Comparison of ENCODE assay signal across 8 cellular contexts in genomic region chrX:24465524-24465850, GRCh38. TPM values are rescaled to one million over a fixed set of nuclear protein-coding genes. Genes with fewer than 3 reads are reported as not detected.
DNase-seq lines count a peak whose midpoint lies in the region; ATAC-seq and TF ChIP-seq lines count a peak whose summit lies in the region.

No MANE protein-coding gene starts in this region.

- peak; percentile 4 for ATAC-seq in memory B cell (ENCODE audit: low read depth)
- ATAC-seq in GM21367 (IDR thresholded peaks at IDR 0.05; ENCODE audit: unreplicated experiment), result no peak

- H3K4me3 ChIP-seq in HUES48 (ENCODE audit: low read depth, low read length) (peak overlapping the region; percentile 96), astrocyte of the cerebellum (ENCODE audit: low read depth, low read length) (peak overlapping the region; percentile 52), vagina (peak overlapping the region; percentile 60 to 71)

- H3K27me3 ChIP-seq in HUES48 (ENCODE audit: control insufficient read depth, insufficient read depth, low read length) (no peaks in the 10 kb centered on the region; the same call in 1 of the 2 replicates), vagina (no peaks in the 10 kb centered on the region)

- H3K27ac Mint-ChIP-seq in memory B cell, result peak overlapping the region; percentile 85

- H3K36me3 ChIP-seq in HUES48 (ENCODE audit: control insufficient read depth, insufficient read depth, low read length), result 0 out of 2 replicates have a peak, but pooled peaks cover 4% of the 10 kb centered on the region
- H3K36me3 ChIP-seq in vagina, result no peaks in the 10 kb centered on the region

- peaks cover 19% of the 10 kb centered on the region for H3K4me1 ChIP-seq in HUES48 (ENCODE audit: control insufficient read depth, insufficient read depth, low read length)
- no peaks in the 10 kb centered on the region for H3K4me1 ChIP-seq in vagina

- H3K36me3 Mint-ChIP-seq in memory B cell, result peaks cover 1% of the 10 kb centered on the region

- in situ Hi-C loops in astrocyte of the cerebellum (cut with HindIII; ENCODE audit: low sequenced_read_pairs) (no loop called here), KBM-7 (cut with MboI; ENCODE audit: low pct_unique_long_range_greater_than_20kb, low sequenced_read_pairs) (no loop called here)

- H3K9me3 ChIP-seq in HUES48 (ENCODE audit: control insufficient read depth, insufficient read depth, low read length), result no peaks in the 10 kb centered on the region
- H3K9me3 ChIP-seq in vagina, result no peaks in the 10 kb centered on the region

- no peak for TF ChIP-seq CTCF in astrocyte of the cerebellum (IDR thresholded peaks at IDR 0.05; ENCODE audit: low read depth, low read length, missing control alignments)
- TF ChIP-seq CTCF in vagina (IDR thresholded peaks at IDR 0.05), result no peak

- no peaks in the 10 kb centered on the region for H3K27me3 Mint-ChIP-seq in memory B cell

- H3K9ac ChIP-seq in HUES48 (ENCODE audit: low read depth, low read length), result peak overlapping the region; percentile 85

- no peak for TF ChIP-seq POLR2A in vagina (IDR thresholded peaks at IDR 0.05)

- H3K9me3 Mint-ChIP-seq in memory B cell, result no peaks in the 10 kb centered on the region

- H3K27ac ChIP-seq in HUES48 (ENCODE audit: low read depth, low read length) (peak overlapping the region; percentile 67), vagina (peak overlapping the region; percentile 78)

- H3K4me3 Mint-ChIP-seq in memory B cell, result peak overlapping the region; percentile 86

- intact Hi-C loops in vagina (cut with DNase I), result no loop called here

- peak; percentile 40 for DNase-seq in DMS 273 (lab: John Stamatoyannopoulos, UW; ENCODE audit: unreplicated experiment)
- no peak for DNase-seq in DMS 273 treated with DMSO at 0.1 percent for 48 hours (lab: John Stamatoyannopoulos, UW)
- DNase-seq in astrocyte of the cerebellum (ENCODE audit: low read depth), result no peak
- DNase-seq in memory B cell (ENCODE audit: low spot score in 2 of 2), result no peak
- no peak for DNase-seq in vagina (ENCODE audit: extremely low spot score in 2 of 2)
- no peak for DNase-seq in KBM-7

- H3K4me1 Mint-ChIP-seq in memory B cell, result peaks cover 19% of the 10 kb centered on the region

RNA-seq across cellular contexts. Expression of gene PDK3, which starts 0.4 kb away (rescaled TPM):
- total RNA-seq in vagina, result 23.3 TPM
